ENCODE assay signal across 17 cellular contexts in genomic region chr1:238681451-238681850, GRCh38.
"Had no signal": no experiment of that assay in that cellular context is flagged by ENCODE, and none has a peak within 500 bp of the region (broad histone marks: within the 10 kb centered on the region; RNA-seq: fewer than 3 reads in every experiment).

No MANE protein-coding gene starts in this region.

- H3K27me3 ChIP-seq: esophagus squamous epithelium, heart left ventricle, neutrophil had no signal

- DNase-seq: activated CD4-positive, alpha-beta memory T cell treated with anti-CD3 and anti-CD28 coated beads for 36 hours; activated CD4-positive, CD25-positive, alpha-beta regulatory T cell; activated effector memory CD4-positive, alpha-beta T cell treated with anti-CD3 and anti-CD28 coated beads, Interleukin-2, amount 50 U/mL, for 16 hours; activated T-cell treated with anti-CD3 and anti-CD28 coated beads, Interleukin-2, amount 50 U/mL, for 4 hours; amygdala; esophagus squamous epithelium; heart left ventricle; mucosa of descending colon; naive thymus-derived CD8-positive, alpha-beta T cell; stimulated activated CD4-positive, alpha-beta T cell treated with anti-CD3 and anti-CD28 coated beads, Interleukin-4, amount 100 ng/mL, for 24 hours; stimulated activated naive CD8-positive, alpha-beta T cell treated with anti-CD3 and anti-CD28 coated beads, Interleukin-15, amount 100 ng/mL, for 72 hours had no signal

- H3K36me3 ChIP-seq: esophagus squamous epithelium, heart left ventricle, neutrophil, prostate gland, thoracic aorta had no signal

- H3K4me1 ChIP-seq: esophagus squamous epithelium, heart left ventricle, prostate gland had no signal

- H3K4me3 ChIP-seq: esophagus squamous epithelium, heart left ventricle, mucosa of descending colon, prostate gland, thoracic aorta had no signal

- H3K27ac ChIP-seq: esophagus squamous epithelium, heart left ventricle, neutrophil, prostate gland, thoracic aorta had no signal

- H3K9me3 ChIP-seq: esophagus squamous epithelium, mucosa of descending colon, neutrophil, prostate gland, thoracic aorta had no signal

- ATAC-seq: activated naive CD4-positive, alpha-beta T cell treated with anti-CD3 and anti-CD28 coated beads, Interleukin-2, amount 50 U/mL, for 72 hours; activated T-cell treated with anti-CD3 and anti-CD28 coated beads, Interleukin-2, amount 50 U/mL, for 4 hours; heart left ventricle; left lobe of liver; mucosa of descending colon; naive thymus-derived CD8-positive, alpha-beta T cell; sciatic nerve; stimulated activated naive CD8-positive, alpha-beta T cell treated with anti-CD3 and anti-CD28 coated beads, Interleukin-15, amount 100 ng/mL, for 72 hours had no signal
